12 cellular contexts compared by ENCODE assay signal in genomic region chr1:171257207-171258052, GRCh38. TPM values are rescaled to one million over a fixed set of nuclear protein-coding genes. Genes with fewer than 3 reads are reported as not detected.
DNase-seq lines count a peak whose midpoint lies in the region; ATAC-seq, FAIRE-seq and TF ChIP-seq lines count a peak whose summit lies in the region.
"Had no signal": no experiment of that assay in that cellular context is flagged by ENCODE, and none has a peak within 500 bp of the region (broad histone marks: within the 10 kb centered on the region; RNA-seq: fewer than 3 reads in every experiment).

No MANE protein-coding gene starts in this region.

- no peaks in the 10 kb centered on the region for H3K9me3 ChIP-seq in aorta (ENCODE audit: control insufficient read depth, low read length)

- H3K27me3 ChIP-seq in bronchial epithelial cell (ENCODE audit: control insufficient read depth, insufficient read depth, low read length), result no peaks in the 10 kb centered on the region
- H3K27me3 ChIP-seq in aorta (ENCODE audit: control insufficient read depth in 1 of 2, insufficient read depth in 2 of 2, low read length in 1 of 2), result no peaks in the 10 kb centered on the region

- peak; percentile 93 for ATAC-seq in left colon
- peak; percentile 29 for ATAC-seq in aorta (ENCODE audit: low FRiP score)

- intact Hi-C loops in left colon (cut with DNase I, micrococcal nuclease), result no loop called here
- intact Hi-C loops in aorta (cut with DNase I), result loop anchor here in 1 of 2 donors (2.0 kb wide), 1 partner anchor 43 kb away; no protein-coding TSS in a partner anchor

- H3K4me1 ChIP-seq in aorta (ENCODE audit: control insufficient read depth in 1 of 2, insufficient read depth in 2 of 2, low read length in 2 of 2), result no peaks in the 10 kb centered on the region

- DNase-seq in NCI-H82 (lab: John Stamatoyannopoulos, UW) (peak; percentile 65), NCI-H82 treated with DMSO at 0.1 percent for 48 hours (lab: John Stamatoyannopoulos, UW; ENCODE audit: unreplicated experiment) (no peak), bronchial epithelial cell (ENCODE audit: low read depth) (peak; percentile 76), left colon (peak; percentile 62 to 63), aorta (no peak), RKO (ENCODE audit: low spot score) (no peak), SHP77 treated with DMSO at 0.1 percent for 48 hours (lab: John Stamatoyannopoulos, UW) (no peak), AG08396 (ENCODE audit: low spot score) (no peak)
- DNase-seq: AML-193; NCI-H1436; stimulated activated CD4-positive, alpha-beta T cell treated with anti-CD3 and anti-CD28 coated beads, Interleukin-4, amount 100 ng/mL, for 4 hours had no signal

- H3K4me3 ChIP-seq in bronchial epithelial cell (ENCODE audit: low read depth, low read length), result no peak overlapping the region
- no peak overlapping the region for H3K4me3 ChIP-seq in aorta (ENCODE audit: low read length in 2 of 2)

- no peak overlapping the region for H3K27ac ChIP-seq in aorta (ENCODE audit: low read depth in 1 of 2, low read length in 2 of 2)

- FAIRE-seq in bronchial epithelial cell (lab: Jason Lieb, UNC), result peak; percentile 90

- TF ChIP-seq CTCF in bronchial epithelial cell (IDR thresholded peaks at IDR 0.05; ENCODE audit: insufficient read depth, low read length, severe bottlenecking), result no peak

- H3K36me3 ChIP-seq in bronchial epithelial cell (ENCODE audit: control insufficient read depth, insufficient read depth, low read length) (no peaks in the 10 kb centered on the region), aorta (ENCODE audit: control insufficient read depth in 1 of 2, insufficient read depth in 2 of 2, low read length in 1 of 2) (no peaks in the 10 kb centered on the region)

- 50 to 52% methylated on average over 11 of the region's 11 CpGs for WGBS in aorta, 2 donors

RNA-seq across cellular contexts. Expression of gene FMO1, which starts 9.1 kb away (rescaled TPM):
- total RNA-seq in bronchial epithelial cell, result not detected in 2 replicates
- under 1 TPM in 1 of 2 donors, not detected in 1; 0.21 TPM for total RNA-seq in left colon
- total RNA-seq in aorta, result 1 to 10 TPM in 1 of 2 donors, under 1 TPM in 1; 0.81 to 7.3 TPM
- polyA plus RNA-seq in aorta, result under 1 TPM in 1 of 2 donors, not detected in 1; 0.28 TPM
- total RNA-seq: natural killer cell treated with Interleukin-12 subunit alpha and Interleukin-12 subunit beta and Interleukin-15 and Interleukin-18, amount 100 ng/mL, for 72 hours had no signal

RNA-seq across cellular contexts. Expression of gene FMO4, which starts 56.6 kb away (rescaled TPM):
- 0.79 and 1.2 TPM in 2 replicates for total RNA-seq in bronchial epithelial cell
- 10 to 100 TPM in 1 of 2 donors, 1 to 10 TPM in 1; 6.7 to 14.5 TPM for total RNA-seq in left colon
- total RNA-seq in aorta, result 10 to 100 TPM in 1 of 2 donors, 1 to 10 TPM in 1; 9.6 to 12.3 TPM
- 1 to 10 TPM; 8.4 to 9.4 TPM for polyA plus RNA-seq in aorta

Comparison
In these comparisons a context has a peak if more than half of its experiments do, and no peak if none do; other contexts are left out.
1. DNase-seq: peak in NCI-H82 (single experiment), bronchial epithelial cell (single experiment) and left colon (2 of 2); none in NCI-H82 treated with DMSO at 0.1 percent for 48 hours (single experiment), aorta (0 of 2), RKO (single experiment), SHP77 treated with DMSO at 0.1 percent for 48 hours (single experiment) and AG08396 (single experiment).